Comparison of ENCODE assay signal across 6 cellular contexts in the genomic region with DNA sequence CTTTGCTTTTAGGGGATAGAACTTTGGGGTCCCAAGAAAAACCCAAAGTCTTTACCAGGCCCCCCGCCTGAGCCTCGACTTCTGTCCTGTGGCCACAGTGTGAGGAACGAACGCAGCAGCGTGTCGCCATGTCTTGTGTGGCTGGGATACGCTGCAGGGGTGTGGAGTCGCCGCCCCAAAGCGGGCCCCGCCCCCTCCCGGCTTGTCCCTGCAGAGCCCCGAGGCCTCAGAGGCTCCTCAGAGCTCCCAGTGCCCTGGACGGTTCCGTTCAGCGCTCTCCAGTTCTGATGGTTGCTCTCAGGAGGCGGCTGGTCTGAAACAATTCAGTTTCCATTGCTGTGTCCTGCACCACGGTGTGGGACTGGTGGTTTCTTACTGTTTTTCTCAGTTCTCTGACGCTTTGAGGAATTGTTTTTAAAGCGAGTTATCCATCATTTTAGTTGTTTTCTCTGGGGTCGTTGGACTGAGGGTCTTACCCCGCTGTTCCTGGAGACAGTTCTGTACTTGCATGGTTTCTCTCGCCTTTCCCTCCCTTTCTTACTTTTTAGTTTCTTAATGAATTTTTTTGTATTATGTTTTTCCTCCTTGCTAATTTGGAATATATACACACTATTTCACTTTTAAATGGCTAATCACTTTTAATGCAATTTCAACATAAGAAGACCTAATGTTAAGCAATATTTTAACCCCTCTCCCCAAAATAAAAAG. TPM values are rescaled to one million over a fixed set of nuclear protein-coding genes. Genes with fewer than 3 reads are reported as not detected.
DNase-seq lines count a peak whose midpoint lies in the region; ATAC-seq and TF ChIP-seq lines count a peak whose summit lies in the region.

No MANE protein-coding gene starts in this region.

- H3K9ac ChIP-seq in MM.1S (ENCODE audit: low read length) = no peak overlapping the region

- peak overlapping the region; percentile 82 for H3K4me3 Mint-ChIP-seq in activated CD8-positive, alpha-beta T cell treated with anti-CD3 and anti-CD28 coated beads, Interleukin-2, amount 10 ng/mL, durations not matched to agents 7 days and 5 days

- no peak overlapping the region for H3K4me2 ChIP-seq in MM.1S (ENCODE audit: low read depth, low read length)

- no peaks in the 10 kb centered on the region for H4K20me1 ChIP-seq in MM.1S (ENCODE audit: insufficient read depth, low read length)

- H3K4me3 ChIP-seq in right atrium auricular region (peak overlapping the region in 1 of 2 donors; percentile 19), MM.1S (ENCODE audit: low read length) (no peak overlapping the region)

- H3K27ac ChIP-seq in right atrium auricular region = no peak overlapping the region
- H3K27ac ChIP-seq in MM.1S (ENCODE audit: low read length) = no peak overlapping the region

- peaks cover 26% of the 10 kb centered on the region for H3K4me1 Mint-ChIP-seq in activated CD8-positive, alpha-beta T cell treated with anti-CD3 and anti-CD28 coated beads, Interleukin-2, amount 10 ng/mL, durations not matched to agents 7 days and 5 days (ENCODE audit: low read depth)

- no peak overlapping the region for H3K27ac Mint-ChIP-seq in activated CD8-positive, alpha-beta T cell treated with anti-CD3 and anti-CD28 coated beads, Interleukin-2, amount 10 ng/mL, durations not matched to agents 7 days and 5 days

- no peaks in the 10 kb centered on the region for H3K9me3 Mint-ChIP-seq in activated CD8-positive, alpha-beta T cell treated with anti-CD3 and anti-CD28 coated beads, Interleukin-2, amount 10 ng/mL, durations not matched to agents 7 days and 5 days (ENCODE audit: insufficient read depth)

- H3K27me3 ChIP-seq in right atrium auricular region (no peaks in the 10 kb centered on the region), MM.1S (replicated peaks; ENCODE audit: insufficient read depth, low read length) (no peaks in the 10 kb centered on the region)

- no peaks in the 10 kb centered on the region for H3K36me3 Mint-ChIP-seq in activated CD8-positive, alpha-beta T cell treated with anti-CD3 and anti-CD28 coated beads, Interleukin-2, amount 10 ng/mL, durations not matched to agents 7 days and 5 days (ENCODE audit: low read depth)

- H2AFZ ChIP-seq in MM.1S (ENCODE audit: low read length) = no peak overlapping the region

- H3K79me2 ChIP-seq in MM.1S (ENCODE audit: low read length) = no peaks in the 10 kb centered on the region

- no peaks in the 10 kb centered on the region for H3K27me3 Mint-ChIP-seq in activated CD8-positive, alpha-beta T cell treated with anti-CD3 and anti-CD28 coated beads, Interleukin-2, amount 10 ng/mL, durations not matched to agents 7 days and 5 days (ENCODE audit: low read depth)

- CTCF ChIA-PET in activated CD8-positive, alpha-beta T cell treated with anti-CD3 and anti-CD28 coated beads, Interleukin-2, amount 10 ng/mL, durations not matched to agents 7 days and 5 days (lab: Charles Lee) = interaction anchor here (2.5 kb wide), 1 partner anchor 243 kb away, joined by 34 read pairs; no protein-coding TSS in a partner anchor

- H3F3A ChIP-seq in MM.1S (ENCODE audit: insufficient read depth, low read length) = no peaks in the 10 kb centered on the region

- H3K4me1 ChIP-seq in right atrium auricular region (peaks cover 0 to 24% of the 10 kb centered on the region in 2 donors), MM.1S (ENCODE audit: low read length) (no peaks in the 10 kb centered on the region)

- POLR2A ChIA-PET in activated CD8-positive, alpha-beta T cell treated with anti-CD3 and anti-CD28 coated beads, Interleukin-2, amount 10 ng/mL, durations not matched to agents 7 days and 5 days (lab: Charles Lee) = interaction anchor here (0.7 kb wide), 1 partner anchor 371 kb away, joined by 3 read pairs; no protein-coding TSS in a partner anchor

- peak; percentile 74 for DNase-seq in activated CD8-positive, alpha-beta T cell treated with anti-CD3 and anti-CD28 coated beads, Interleukin-2, amount 10 ng/mL, durations not matched to agents 7 days and 5 days
- peak; percentile 76 for DNase-seq in right atrium auricular region (ENCODE audit: low spot score)
- DNase-seq in stimulated activated CD8-positive, alpha-beta memory T cell treated with anti-CD3 and anti-CD28 coated beads, Interleukin-2, amount 100 ng/mL, for 1 hour (ENCODE audit: low read depth in 2 of 2) = peak; percentile 28 to 54
- DNase-seq in MM.1S = no peak

- H3K9me2 ChIP-seq in MM.1S (replicated peaks; ENCODE audit: insufficient read depth, low read length) = no peaks in the 10 kb centered on the region

- H3K36me3 ChIP-seq in right atrium auricular region = no peaks in the 10 kb centered on the region
- H3K36me3 ChIP-seq in MM.1S (replicated peaks; ENCODE audit: insufficient read depth, low read length) = no peaks in the 10 kb centered on the region

- peak in 1 of 2 donors; percentile 15 for TF ChIP-seq CTCF in right atrium auricular region (IDR thresholded peaks at IDR 0.05)
- no peak for TF ChIP-seq CTCF in MM.1S (IDR thresholded peaks at IDR 0.05; ENCODE audit: low read length)

- H3K9me3 ChIP-seq in right atrium auricular region (no peaks in the 10 kb centered on the region), MM.1S (replicated peaks; ENCODE audit: insufficient read depth, low read length) (no peaks in the 10 kb centered on the region)

- ATAC-seq in GM19463 (IDR thresholded peaks at IDR 0.05; ENCODE audit: unreplicated experiment) (peak; percentile 35), GM19452 (IDR thresholded peaks at IDR 0.05; ENCODE audit: unreplicated experiment) (no peak)
- peak; percentile 55 for ATAC-seq in activated CD8-positive, alpha-beta T cell treated with anti-CD3 and anti-CD28 coated beads, Interleukin-2, amount 10 ng/mL, durations not matched to agents 7 days and 5 days

RNA-seq across cellular contexts. Expression of a gene that starts 1.6 kb away (rescaled TPM):
- 10 to 100 TPM; 19.0 to 20.9 TPM for total RNA-seq in activated CD8-positive, alpha-beta T cell treated with anti-CD3 and anti-CD28 coated beads, Interleukin-2, amount 10 ng/mL, durations not matched to agents 7 days and 5 days
- 10 to 100 TPM in 1 of 2 donors, 1 to 10 TPM in 1; 8.9 to 10.2 TPM for total RNA-seq in right atrium auricular region

RNA-seq across cellular contexts. Expression of a gene that starts 7.9 kb away (rescaled TPM):
- total RNA-seq in activated CD8-positive, alpha-beta T cell treated with anti-CD3 and anti-CD28 coated beads, Interleukin-2, amount 10 ng/mL, durations not matched to agents 7 days and 5 days = under 1 TPM in 1 of 2 experiments, not detected in 1; 0.45 TPM
- not detected for total RNA-seq in right atrium auricular region

RNA-seq across cellular contexts. Expression of a gene that starts 11.9 kb away (rescaled TPM):
- 10 to 100 TPM; 15.9 to 16.2 TPM for total RNA-seq in activated CD8-positive, alpha-beta T cell treated with anti-CD3 and anti-CD28 coated beads, Interleukin-2, amount 10 ng/mL, durations not matched to agents 7 days and 5 days
- 1 to 10 TPM; 3.1 to 4.8 TPM for total RNA-seq in right atrium auricular region

RNA-seq across cellular contexts. Expression of a gene that starts 26.1 kb away (rescaled TPM):
- total RNA-seq in activated CD8-positive, alpha-beta T cell treated with anti-CD3 and anti-CD28 coated beads, Interleukin-2, amount 10 ng/mL, durations not matched to agents 7 days and 5 days = 10 to 100 TPM in 1 of 2 experiments, 1 to 10 TPM in 1; 8.1 to 10.1 TPM
- 10 to 100 TPM; 30.3 to 47.1 TPM for total RNA-seq in right atrium auricular region

RNA-seq across cellular contexts. Expression of a gene that starts 53.0 kb away (rescaled TPM):
- 10 to 100 TPM; 27.2 to 30.1 TPM for total RNA-seq in activated CD8-positive, alpha-beta T cell treated with anti-CD3 and anti-CD28 coated beads, Interleukin-2, amount 10 ng/mL, durations not matched to agents 7 days and 5 days
- 10 to 100 TPM; 20.2 to 24.0 TPM for total RNA-seq in right atrium auricular region
